In the genomic region with DNA sequence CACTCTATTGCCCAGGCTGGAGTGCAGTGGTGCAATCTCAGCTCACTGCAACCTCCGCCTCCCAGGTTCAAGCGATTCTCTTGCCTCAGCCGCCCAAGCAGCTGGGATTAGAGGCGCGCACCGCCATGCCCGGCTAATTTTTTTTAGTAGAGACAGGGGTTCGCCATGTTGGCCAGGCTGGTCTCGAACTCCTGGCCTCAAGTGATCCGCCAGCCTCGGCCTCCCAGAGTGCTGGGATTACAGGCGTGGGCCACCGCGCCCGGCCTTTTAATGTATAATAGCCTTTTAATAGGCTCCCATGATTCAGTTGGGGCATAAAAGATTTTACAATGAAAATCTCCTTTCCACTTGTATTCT, we compare ENCODE assay signal across 7 cellular contexts. TPM values are rescaled to one million over a fixed set of nuclear protein-coding genes. Genes with fewer than 3 reads are reported as not detected.
A peak's percentile ranks its signal among the peaks of the same experiment; 100 is the strongest.
DNase-seq lines count a peak whose midpoint lies in the region; ATAC-seq, FAIRE-seq and TF ChIP-seq lines count a peak whose summit lies in the region.
"Not testable (repeated sequence)": the region's sequence is repeated elsewhere in the genome, so short reads cannot be mapped to it uniquely, and the experiment has no call there.

No MANE protein-coding gene starts in this region.

- not testable (repeated sequence) for H3K9me3 Mint-ChIP-seq in H9; activated B cell treated with CpG ODN at 0.5 μM for 24 hours; astrocyte (ENCODE audit: unreplicated experiment); nephron; stimulated activated effector memory CD8-positive, alpha-beta T cell treated with anti-CD3 and anti-CD28 coated beads, Interleukin-12 subunit alpha, Interleukin-12 subunit beta, amount 100 ng/mL, for 72 hours

- H3K4me1 ChIP-seq in H9 (ENCODE audit: insufficient read depth, low read length); astrocyte (ENCODE audit: insufficient read depth, low read length): not testable (repeated sequence)
- H3K4me1 ChIP-seq in kidney (ENCODE audit: control insufficient read depth in 1 of 2, insufficient read depth in 1 of 2, low read depth in 1 of 2, low read length in 2 of 2), result peaks cover 9 to 11% of the 10 kb centered on the region in 2 donors

- H2BK5ac ChIP-seq in H9 (ENCODE audit: insufficient read length, low read length), result not testable (repeated sequence)

- not testable (repeated sequence) for H3K79me1 ChIP-seq in H9 (ENCODE audit: insufficient read depth, low read depth, low read length, poor library complexity, severe bottlenecking)

- H3K9me3 ChIP-seq in H9 (ENCODE audit: control insufficient read depth, low read depth, low read length); astrocyte (ENCODE audit: insufficient read depth, low read depth, low read length); kidney (ENCODE audit: control insufficient read depth in 1 of 2, low read length in 2 of 2): not testable (repeated sequence)

- not testable (repeated sequence) for H3K27me3 ChIP-seq in H9 (ENCODE audit: insufficient read depth, low read length); astrocyte (ENCODE audit: insufficient read depth, low read length)

- FAIRE-seq in astrocyte (lab: Jason Lieb, UNC); kidney (lab: Jason Lieb, UNC): not testable (repeated sequence)

- peak overlapping the region; percentile 21 for H3K9ac ChIP-seq in H9 (ENCODE audit: extremely low read depth, insufficient read length, low read length)
- not testable (repeated sequence) for H3K9ac ChIP-seq in astrocyte (ENCODE audit: low read length)
- peak overlapping the region in 1 of 2 donors; percentile 2 for H3K9ac ChIP-seq in kidney (ENCODE audit: low read length in 2 of 2)

- H4K5ac ChIP-seq in H9 (ENCODE audit: insufficient read length, low read depth, low read length), result not testable (repeated sequence)

- H3K27ac Mint-ChIP-seq in H9 (peak overlapping the region; percentile 89 to 100 (median 98)), activated B cell treated with CpG ODN at 0.5 μM for 24 hours (peak overlapping the region; percentile 89), astrocyte (ENCODE audit: unreplicated experiment) (peak overlapping the region; percentile 94), nephron (peak overlapping the region; percentile 87 to 99 (median 93))
- H3K27ac Mint-ChIP-seq in stimulated activated effector memory CD8-positive, alpha-beta T cell treated with anti-CD3 and anti-CD28 coated beads, Interleukin-12 subunit alpha, Interleukin-12 subunit beta, amount 100 ng/mL, for 72 hours, result peak overlapping the region; percentile 73

- not testable (repeated sequence) for H3K4ac ChIP-seq in H9 (ENCODE audit: low read depth, low read length)

- H3K23me2 ChIP-seq in H9 (ENCODE audit: insufficient read length, low read depth, low read length, poor library complexity, severe bottlenecking), result not testable (repeated sequence)

- not testable (repeated sequence) for H3K23ac ChIP-seq in H9 (ENCODE audit: insufficient read length, low read depth, low read length)

- H3K56ac ChIP-seq in H9 (ENCODE audit: insufficient read length, low read depth, low read length), result not testable (repeated sequence)

- H4K8ac ChIP-seq in H9 (replicated peaks; ENCODE audit: insufficient read length, low read depth, low read length), result not testable (repeated sequence)

- not testable (repeated sequence) for H4K91ac ChIP-seq in H9 (ENCODE audit: insufficient read length, low read depth, low read length)

- not testable (repeated sequence) for H2BK20ac ChIP-seq in H9 (ENCODE audit: low read depth, low read length, poor library complexity, severe bottlenecking)

- not testable (repeated sequence) for DNase-seq in H9; activated B cell treated with CpG ODN at 0.5 μM for 24 hours; astrocyte (ENCODE audit: low read depth); epithelial cell of prostate (ENCODE audit: low read depth, low spot score); kidney; stimulated activated effector memory CD8-positive, alpha-beta T cell treated with anti-CD3 and anti-CD28 coated beads, Interleukin-12 subunit alpha, Interleukin-12 subunit beta, amount 100 ng/mL, for 72 hours (ENCODE audit: low spot score in 2 of 2)

- H3K36me3 Mint-ChIP-seq in H9 (ENCODE audit: insufficient read depth in 1 of 3, low read depth in 3 of 3); activated B cell treated with CpG ODN at 0.5 μM for 24 hours (ENCODE audit: low read depth); astrocyte (ENCODE audit: low read depth, unreplicated experiment); nephron (ENCODE audit: low read depth); stimulated activated effector memory CD8-positive, alpha-beta T cell treated with anti-CD3 and anti-CD28 coated beads, Interleukin-12 subunit alpha, Interleukin-12 subunit beta, amount 100 ng/mL, for 72 hours: not testable (repeated sequence)

- H3K4me1 Mint-ChIP-seq in H9, result peaks cover 14 to 18% of the 10 kb centered on the region in 2 experiments
- peaks cover 66% of the 10 kb centered on the region for H3K4me1 Mint-ChIP-seq in activated B cell treated with CpG ODN at 0.5 μM for 24 hours
- peaks cover 20% of the 10 kb centered on the region for H3K4me1 Mint-ChIP-seq in astrocyte (ENCODE audit: low read depth, unreplicated experiment)
- peaks cover 15% of the 10 kb centered on the region for H3K4me1 Mint-ChIP-seq in nephron
- H3K4me1 Mint-ChIP-seq in stimulated activated effector memory CD8-positive, alpha-beta T cell treated with anti-CD3 and anti-CD28 coated beads, Interleukin-12 subunit alpha, Interleukin-12 subunit beta, amount 100 ng/mL, for 72 hours, result peaks cover 54% of the 10 kb centered on the region

- H3K4me3 ChIP-seq in astrocyte (ENCODE audit: insufficient read depth, low read depth, low read length), result not testable (repeated sequence)
- peak overlapping the region; percentile 53 to 62 for H3K4me3 ChIP-seq in kidney (ENCODE audit: low read length in 2 of 2)

- not testable (repeated sequence) for H2BK15ac ChIP-seq in H9 (ENCODE audit: low read depth, low read length)

- H3K27ac ChIP-seq in H9 (ENCODE audit: insufficient read length, low read depth, low read length) (peak overlapping the region; percentile 4), epithelial cell of prostate (peak overlapping the region; percentile 94), kidney (ENCODE audit: low read depth in 2 of 2, low read length in 2 of 2) (peak overlapping the region; percentile 89 to 94)
- H3K27ac ChIP-seq in astrocyte (ENCODE audit: low read depth, low read length), result not testable (repeated sequence)

- H3K18ac ChIP-seq in H9 (ENCODE audit: insufficient read length, low read depth, low read length), result not testable (repeated sequence)

- H2BK120ac ChIP-seq in H9 (ENCODE audit: low read depth, low read length, poor library complexity, severe bottlenecking), result not testable (repeated sequence)

- not testable (repeated sequence) for TF ChIP-seq CTCF in H9 (conservative IDR thresholded peaks at IDR 0.05); activated B cell treated with CpG ODN at 0.5 μM for 24 hours (IDR thresholded peaks at IDR 0.05); astrocyte (IDR thresholded peaks at IDR 0.05; ENCODE audit: insufficient read depth, low read depth, low read length); kidney (IDR thresholded peaks at IDR 0.05; ENCODE audit: borderline replicate concordance, extremely low read depth, insufficient read depth)
- peak in 2 of 3 experiments; percentile 43 to 44 for TF ChIP-seq CTCF in nephron (IDR thresholded peaks at IDR 0.05; ENCODE audit: unreplicated experiment in 3 of 3)

- no CpG with 5 or more reads among the region's 15 CpGs for WGBS in H9 (ENCODE audit: extremely low coverage, insufficient read length, low lambda C conversion rate)

- H3K36me3 ChIP-seq in astrocyte (ENCODE audit: insufficient read depth, low read length); kidney (ENCODE audit: control insufficient read depth in 1 of 2, insufficient read depth in 2 of 2, low read length in 2 of 2): not testable (repeated sequence)

- H3K4me2 ChIP-seq in H9 (ENCODE audit: insufficient read depth, insufficient read length, low read length) (peak overlapping the region; percentile 7), astrocyte (ENCODE audit: low read length) (peak overlapping the region; percentile 76)

- H3K4me3 Mint-ChIP-seq in H9 (peak overlapping the region; percentile 78 to 91), activated B cell treated with CpG ODN at 0.5 μM for 24 hours (peak overlapping the region; percentile 83), astrocyte (ENCODE audit: unreplicated experiment) (peak overlapping the region; percentile 76), nephron (peak overlapping the region; percentile 74 to 87 (median 86))
- H3K4me3 Mint-ChIP-seq in stimulated activated effector memory CD8-positive, alpha-beta T cell treated with anti-CD3 and anti-CD28 coated beads, Interleukin-12 subunit alpha, Interleukin-12 subunit beta, amount 100 ng/mL, for 72 hours, result peak overlapping the region; percentile 65

- H2BK12ac ChIP-seq in H9 (ENCODE audit: insufficient read length, low read depth, low read length), result not testable (repeated sequence)

- H2AFZ ChIP-seq in H9 (ENCODE audit: low read length), result not testable (repeated sequence)
- H2AFZ ChIP-seq in astrocyte (ENCODE audit: low read depth, low read length), result peak overlapping the region; percentile 53

- H3K79me2 ChIP-seq in H9 (ENCODE audit: insufficient read depth, low read length); astrocyte (ENCODE audit: insufficient read depth, low read length): not testable (repeated sequence)

- not testable (repeated sequence) for H2AK5ac ChIP-seq in H9 (ENCODE audit: insufficient read length, low read length)

- not testable (repeated sequence) for H3K14ac ChIP-seq in H9 (ENCODE audit: insufficient read depth, low read length)

- H4K20me1 ChIP-seq in H9 (ENCODE audit: control insufficient read depth, insufficient read depth, insufficient read length); astrocyte (ENCODE audit: insufficient read depth, low read length): not testable (repeated sequence)

- intact Hi-C loops in activated B cell treated with CpG ODN at 0.5 μM for 24 hours (cut with micrococcal nuclease); kidney (cut with DNase I): not testable (repeated sequence)

- ATAC-seq in activated B cell treated with CpG ODN at 0.5 μM for 24 hours (ENCODE audit: low read depth); stimulated activated effector memory CD8-positive, alpha-beta T cell treated with anti-CD3 and anti-CD28 coated beads, Interleukin-12 subunit alpha, Interleukin-12 subunit beta, amount 100 ng/mL, for 72 hours: not testable (repeated sequence)

- CTCF ChIA-PET in activated B cell treated with CpG ODN at 0.5 μM for 24 hours (lab: Charles Lee), result interaction anchor here (1.3 kb wide), 1 partner anchor 61 kb away, joined by 4 read pairs; no protein-coding TSS in a partner anchor

- not testable (repeated sequence) for H3K27me3 Mint-ChIP-seq in H9 (ENCODE audit: low read depth); activated B cell treated with CpG ODN at 0.5 μM for 24 hours; astrocyte (ENCODE audit: low read depth, unreplicated experiment); nephron (ENCODE audit: low read depth)

- H3T11ph ChIP-seq in H9 (ENCODE audit: low read length), result not testable (repeated sequence)

- POLR2A ChIA-PET in activated B cell treated with CpG ODN at 0.5 μM for 24 hours (lab: Charles Lee), result interaction anchor here (1.0 to 2.0 kb wide), 5 partner anchors 14 to 42 kb away, joined by 4 to 20 read pairs (median 6); a partner anchor contains a TSS

RNA-seq across cellular contexts. Expression of a gene that starts 21.8 kb away (rescaled TPM):
- total RNA-seq in H9 (2021), result 243 and 266 TPM in 2 replicates
- total RNA-seq in activated B cell treated with CpG ODN at 0.5 μM for 24 hours, result 714 and 755 TPM in 2 replicates
- total RNA-seq in astrocyte, result 2,278 and 2,469 TPM in 2 replicates
- total RNA-seq in kidney, result 655 TPM
- polyA plus RNA-seq in kidney (ENCODE audit: insufficient read depth, low read depth, low replicate concordance), result 85.2 TPM
